ENCODE assay signal across 23 cellular contexts in the genomic region with DNA sequence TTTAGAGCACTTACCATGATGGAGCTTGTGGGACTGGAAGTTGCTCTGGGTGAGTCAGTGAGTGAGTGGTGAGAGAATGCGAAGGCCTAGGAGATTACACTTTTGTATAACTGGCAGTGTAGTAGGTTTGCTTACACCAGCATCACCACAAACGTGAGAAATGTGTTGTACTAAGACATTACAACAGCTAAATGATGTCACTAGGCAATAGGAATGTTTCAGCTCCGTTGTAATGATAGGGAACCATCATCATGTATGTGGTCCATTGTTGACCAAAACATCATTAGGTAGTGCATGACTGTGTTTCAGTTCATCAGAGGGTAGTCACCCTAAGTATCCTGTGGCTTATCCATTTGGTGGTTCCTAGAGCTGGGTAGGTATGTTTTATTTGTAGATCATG. TPM values are rescaled to one million over a fixed set of nuclear protein-coding genes. Genes with fewer than 3 reads are reported as not detected.
A peak's percentile ranks its signal among the peaks of the same experiment; 100 is the strongest.
DNase-seq lines count a peak whose midpoint lies in the region; ATAC-seq and TF ChIP-seq lines count a peak whose summit lies in the region.
"Had no signal": no experiment of that assay in that cellular context is flagged by ENCODE, and none has a peak within 500 bp of the region (broad histone marks: within the 10 kb centered on the region; RNA-seq: fewer than 3 reads in every experiment).

No MANE protein-coding gene starts in this region.

- no peaks in the 10 kb centered on the region for H3K27me3 Mint-ChIP-seq in activated T-cell treated with anti-CD3 and anti-CD28 coated beads, Interleukin-2, amount 50 U/mL, for 72 hours (ENCODE audit: low read depth)
- H3K27me3 Mint-ChIP-seq in GM23338 (ENCODE audit: insufficient read depth, low read depth, poor library complexity), result peaks cover 6% of the 10 kb centered on the region
- H3K27me3 Mint-ChIP-seq: brain; CD4-positive, alpha-beta memory T cell; T-helper 17 cell had no signal

- H3K4me2 ChIP-seq in osteoblast (ENCODE audit: insufficient read depth, low read length) (no peak overlapping the region), GM23338 (no peak overlapping the region)

- ATAC-seq in activated T-cell treated with anti-CD3 and anti-CD28 coated beads, Interleukin-2, amount 50 U/mL, for 72 hours (replicated peaks in 1 of 2), result peak; percentile 85 to 94
- ATAC-seq in HG03135 (IDR thresholded peaks at IDR 0.05; ENCODE audit: unreplicated experiment) (no peak), GM18870 (IDR thresholded peaks at IDR 0.05; ENCODE audit: unreplicated experiment) (no peak), GM23338 (no peak)
- ATAC-seq: activated CD4-positive, CD25-positive, alpha-beta regulatory T cell treated with anti-CD3 and anti-CD28 coated beads, Interleukin-2, amount 50 U/mL, for 24 hours; left colon; T-helper 17 cell had no signal

- H3K27ac Mint-ChIP-seq in activated T-cell treated with anti-CD3 and anti-CD28 coated beads, Interleukin-2, amount 50 U/mL, for 72 hours, result no peak overlapping the region
- H3K27ac Mint-ChIP-seq in GM23338, result no peak overlapping the region
- H3K27ac Mint-ChIP-seq: activated naive CD4-positive, alpha-beta T cell treated with anti-CD3 and anti-CD28 coated beads for 36 hours; brain; T-helper 17 cell had no signal

- H4K20me1 ChIP-seq in osteoblast (ENCODE audit: insufficient read depth, low read length) (peaks cover 5% of the 10 kb centered on the region), GM23338 (replicated peaks; ENCODE audit: insufficient read depth) (0 out of 2 replicates have a peak, but pooled peaks cover 8% of the 10 kb centered on the region)

- no peaks in the 10 kb centered on the region for H3K9me2 ChIP-seq in GM23338 (ENCODE audit: insufficient read depth)

- peaks cover 35% of the 10 kb centered on the region for H3K4me1 Mint-ChIP-seq in activated T-cell treated with anti-CD3 and anti-CD28 coated beads, Interleukin-2, amount 50 U/mL, for 72 hours (ENCODE audit: low read depth)
- no peaks in the 10 kb centered on the region; the same call in 1 of the 3 replicates for H3K4me1 Mint-ChIP-seq in GM23338

- H3K36me3 Mint-ChIP-seq in activated T-cell treated with anti-CD3 and anti-CD28 coated beads, Interleukin-2, amount 50 U/mL, for 72 hours (ENCODE audit: insufficient read depth in 2 of 2), result no peaks in the 10 kb centered on the region
- no peaks in the 10 kb centered on the region for H3K36me3 Mint-ChIP-seq in GM23338 (ENCODE audit: low read depth)
- H3K36me3 Mint-ChIP-seq: brain; CD4-positive, alpha-beta memory T cell had no signal

- no peak overlapping the region for H3K4me3 Mint-ChIP-seq in activated T-cell treated with anti-CD3 and anti-CD28 coated beads, Interleukin-2, amount 50 U/mL, for 72 hours
- no peak overlapping the region for H3K4me3 Mint-ChIP-seq in GM23338
- H3K4me3 Mint-ChIP-seq: activated naive CD4-positive, alpha-beta T cell treated with anti-CD3 and anti-CD28 coated beads for 36 hours; brain; CD4-positive, alpha-beta memory T cell; T-helper 17 cell had no signal

- DNase-seq in activated T-cell treated with anti-CD3 and anti-CD28 coated beads, Interleukin-2, amount 50 U/mL, for 72 hours, result no peak
- no peak for DNase-seq in activated T-cell treated with anti-CD3 and anti-CD28 coated beads, Interleukin-2, amount 50 U/mL, for 1 hour
- DNase-seq in NCI-H226, result peak; percentile 24
- peak; percentile 48 for DNase-seq in epithelial cell of esophagus (ENCODE audit: low read depth)
- no peak for DNase-seq in osteoblast (ENCODE audit: insufficient read length, low spot score, missing footprints)
- no peak for DNase-seq in GM23338 (ENCODE audit: low spot score)
- DNase-seq: activated naive CD4-positive, alpha-beta T cell treated with anti-CD3 and anti-CD28 coated beads for 36 hours; CD4-positive, alpha-beta memory T cell; DMS79 treated with DMSO at 0.1 percent for 48 hours; dorsolateral prefrontal cortex; hypothalamus; left colon; midbrain; NCI-H187; NCI-H446; SHP77; stomach; T-helper 17 cell had no signal

- peak overlapping the region; percentile 24 for H3K27ac ChIP-seq in osteoblast (ENCODE audit: low read depth, low read length)
- no peak overlapping the region for H3K27ac ChIP-seq in GM23338 (ENCODE audit: low read depth)
- H3K27ac ChIP-seq: dorsolateral prefrontal cortex, right atrium auricular region, stomach had no signal

- H3K4me1 ChIP-seq in osteoblast (ENCODE audit: insufficient read depth, low read length), result peaks cover 3% of the 10 kb centered on the region
- H3K4me1 ChIP-seq in GM23338 (ENCODE audit: insufficient read depth), result no peaks in the 10 kb centered on the region

- no peaks in the 10 kb centered on the region for H3K9me3 Mint-ChIP-seq in activated T-cell treated with anti-CD3 and anti-CD28 coated beads, Interleukin-2, amount 50 U/mL, for 72 hours
- H3K9me3 Mint-ChIP-seq in GM23338, result no peaks in the 10 kb centered on the region
- H3K9me3 Mint-ChIP-seq: brain had no signal

- H3K79me2 ChIP-seq in osteoblast (ENCODE audit: insufficient read depth, low read length), result peaks cover 44% of the 10 kb centered on the region
- H3K79me2 ChIP-seq in GM23338 (replicated peaks; ENCODE audit: insufficient read depth), result peaks cover 12% of the 10 kb centered on the region; the same call in 1 of the 2 replicates

- TF ChIP-seq CTCF in epithelial cell of esophagus (IDR thresholded peaks at IDR 0.05; ENCODE audit: insufficient read depth, low read depth, low read length, missing control alignments) (no peak), osteoblast (IDR thresholded peaks at IDR 0.05; ENCODE audit: extremely low read depth, low read depth, low read length) (no peak), GM23338 (conservative IDR thresholded peaks at IDR 0.05; ENCODE audit: low read depth in 2 of 2) (no peak)

- H3K9me3 ChIP-seq in osteoblast (ENCODE audit: low read depth, low read length), result no peaks in the 10 kb centered on the region
- H3K9me3 ChIP-seq: right atrium auricular region had no signal

- H3K36me3 ChIP-seq in osteoblast (ENCODE audit: insufficient read depth, low read length) (no peaks in the 10 kb centered on the region), GM23338 (ENCODE audit: insufficient read depth) (no peaks in the 10 kb centered on the region)
- H3K36me3 ChIP-seq: right atrium auricular region, stomach had no signal

- H2AFZ ChIP-seq in osteoblast (ENCODE audit: low read length), result no peak overlapping the region
- no peak overlapping the region for H2AFZ ChIP-seq in GM23338

- H3K4me3 ChIP-seq in epithelial cell of esophagus (ENCODE audit: low read length) (no peak overlapping the region), osteoblast (ENCODE audit: insufficient read depth, low read length) (no peak overlapping the region), GM23338 (no peak overlapping the region)
- H3K4me3 ChIP-seq: dorsolateral prefrontal cortex, right atrium auricular region, stomach had no signal

- no peaks in the 10 kb centered on the region for H3F3A ChIP-seq in GM23338 (replicated peaks; ENCODE audit: low read depth)

- H3K27me3 ChIP-seq in osteoblast (ENCODE audit: insufficient read depth, low read length) (no peaks in the 10 kb centered on the region), GM23338 (ENCODE audit: insufficient read depth) (no peaks in the 10 kb centered on the region)
- H3K27me3 ChIP-seq: dorsolateral prefrontal cortex, right atrium auricular region, stomach had no signal

TF ChIP-seq in GM23338, 12 proteins besides CTCF, POLR2A, EP300 and RAD21 (continues in another document):
- TF ChIP-seq CREB1 (CRISPR knock-in tag; IDR thresholded peaks at IDR 0.05; ENCODE audit: low read depth) (no peak), ZNF114 (CRISPR knock-in tag; IDR thresholded peaks at IDR 0.05) (no peak), STAT1 (IDR thresholded peaks at IDR 0.05; ENCODE audit: unreplicated experiment) (no peak), EZH2 (IDR thresholded peaks at IDR 0.05; ENCODE audit: low read depth, unreplicated experiment) (no peak), JUNB (IDR thresholded peaks at IDR 0.05; ENCODE audit: unreplicated experiment) (no peak), POLR2AphosphoS5 (IDR thresholded peaks at IDR 0.05; ENCODE audit: low read depth) (no peak), ZNF331 (CRISPR knock-in tag; IDR thresholded peaks at IDR 0.05; ENCODE audit: low read depth) (no peak), NANOG (IDR thresholded peaks at IDR 0.05; ENCODE audit: borderline replicate concordance) (no peak), EZH2phosphoT487 (IDR thresholded peaks at IDR 0.05; ENCODE audit: unreplicated experiment) (no peak)
- TF ChIP-seq, protein P1, sequence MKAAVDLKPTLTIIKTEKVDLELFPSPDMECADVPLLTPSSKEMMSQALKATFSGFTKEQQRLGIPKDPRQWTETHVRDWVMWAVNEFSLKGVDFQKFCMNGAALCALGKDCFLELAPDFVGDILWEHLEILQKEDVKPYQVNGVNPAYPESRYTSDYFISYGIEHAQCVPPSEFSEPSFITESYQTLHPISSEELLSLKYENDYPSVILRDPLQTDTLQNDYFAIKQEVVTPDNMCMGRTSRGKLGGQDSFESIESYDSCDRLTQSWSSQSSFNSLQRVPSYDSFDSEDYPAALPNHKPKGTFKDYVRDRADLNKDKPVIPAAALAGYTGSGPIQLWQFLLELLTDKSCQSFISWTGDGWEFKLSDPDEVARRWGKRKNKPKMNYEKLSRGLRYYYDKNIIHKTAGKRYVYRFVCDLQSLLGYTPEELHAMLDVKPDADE (IDR thresholded peaks at IDR 0.05), result no peak

RNA-seq across cellular contexts. Expression of a gene that starts 11.9 kb away (rescaled TPM):
- 10 to 100 TPM; 11.9 to 13.0 TPM for total RNA-seq in activated T-cell treated with anti-CD3 and anti-CD28 coated beads, Interleukin-2, amount 50 U/mL, for 72 hours
- total RNA-seq in osteoblast, result 16.6 and 19.4 TPM in 2 replicates
- 8.5 and 10.4 TPM in 2 replicates for total RNA-seq in GM23338 (2014; rRNA removed; shearing (Covaris generic))
- 2.1 and 2.6 TPM in 2 replicates for polyA plus RNA-seq in GM23338 (2016; fragmentation: Nextera tagmentation; extraction: Ambion mirVana)

Comparison
In these comparisons a context has a peak if more than half of its experiments do, and no peak if none do; other contexts are left out.
1. ATAC-seq: peak in activated T-cell treated with anti-CD3 and anti-CD28 coated beads, Interleukin-2, amount 50 U/mL, for 72 hours (2 of 2); none in HG03135 (single experiment), GM18870 (single experiment) and GM23338 (single experiment).
2. DNase-seq: peak in NCI-H226 (single experiment) and epithelial cell of esophagus (single experiment); none in activated T-cell treated with anti-CD3 and anti-CD28 coated beads, Interleukin-2, amount 50 U/mL, for 72 hours (0 of 2), activated T-cell treated with anti-CD3 and anti-CD28 coated beads, Interleukin-2, amount 50 U/mL, for 1 hour (single experiment), osteoblast (single experiment) and GM23338 (single experiment).